ENCODE assay signal across 13 cellular contexts in the genomic region with DNA sequence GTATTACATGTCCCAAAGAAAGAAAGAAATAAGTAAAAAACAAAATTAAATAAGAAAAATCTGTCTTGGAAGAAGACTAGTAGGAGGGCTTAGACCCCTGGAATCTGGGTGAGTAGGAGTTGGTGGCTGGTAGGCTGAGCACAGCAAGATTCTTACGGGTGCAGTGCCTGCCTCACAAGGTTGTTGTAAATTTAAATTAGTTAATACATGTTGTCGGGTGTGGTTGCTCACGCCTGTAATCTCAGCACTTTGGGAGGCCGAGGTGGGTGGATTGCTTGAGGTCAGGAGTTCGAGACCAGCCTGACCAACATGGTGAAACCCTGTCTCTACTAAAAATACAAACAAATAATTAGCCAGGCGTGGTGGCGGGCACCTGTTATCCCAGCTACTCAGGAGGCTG. TPM values are rescaled to one million over a fixed set of nuclear protein-coding genes. Genes with fewer than 3 reads are reported as not detected.
"Had no signal": no experiment of that assay in that cellular context is flagged by ENCODE, and none has a peak within 500 bp of the region (broad histone marks: within the 10 kb centered on the region; RNA-seq: fewer than 3 reads in every experiment).

No MANE protein-coding gene starts in this region.

RNA-seq across cellular contexts. Expression of a gene that starts 13.4 kb away (rescaled TPM):
- total RNA-seq: activated T-helper 17 cell treated with anti-CD3 and anti-CD28 coated beads, Interleukin-2, amount 50 U/mL, for 72 hours; activated T-helper 2 cell treated with anti-CD3 and anti-CD28 coated beads, Interferon-gamma antibody, Interleukin-2, Interleukin-4, amounts not matched to agents 10 μg/mL and 5 μg/mL and 100 μg/mL, durations not matched to agents 14 hours and 24 hours and 36 hours; adrenal gland; aorta; ascending aorta; astrocyte; body of pancreas; breast epithelium; bronchial epithelial cell; cardiac muscle cell; cardiac septum; cerebellum; chondrocyte had no signal
- polyA plus RNA-seq: adrenal gland, aorta, cardiac muscle cell had no signal
